Comparison of ENCODE assay signal across 8 cellular contexts in genomic region chr10:68348265-68348741, GRCh38. TPM values are rescaled to one million over a fixed set of nuclear protein-coding genes. Genes with fewer than 3 reads are reported as not detected.
DNase-seq lines count a peak whose midpoint lies in the region; ATAC-seq, FAIRE-seq and TF ChIP-seq lines count a peak whose summit lies in the region.

No MANE protein-coding gene starts in this region.

- H3K27ac ChIP-seq in VCaP (no peak overlapping the region), thyroid gland (no peak overlapping the region)

- no peaks in the 10 kb centered on the region for H3K4me1 ChIP-seq in thyroid gland

- H3K27me3 Mint-ChIP-seq in chondrocyte (ENCODE audit: low read depth) (no peaks in the 10 kb centered on the region), memory B cell (no peaks in the 10 kb centered on the region)

- H3K36me3 Mint-ChIP-seq in chondrocyte (ENCODE audit: low read depth), result peaks cover 19% of the 10 kb centered on the region
- peaks cover 17% of the 10 kb centered on the region for H3K36me3 Mint-ChIP-seq in memory B cell

- H3K9me3 ChIP-seq in thyroid gland, result no peaks in the 10 kb centered on the region

- H3K27ac Mint-ChIP-seq in chondrocyte (ENCODE audit: unreplicated experiment) (peak overlapping the region; percentile 50), memory B cell (peak overlapping the region; percentile 73)

- no peak overlapping the region for H3K4me3 Mint-ChIP-seq in chondrocyte (ENCODE audit: unreplicated experiment)
- no peak overlapping the region for H3K4me3 Mint-ChIP-seq in memory B cell

- H3K4me1 Mint-ChIP-seq in chondrocyte (ENCODE audit: low read depth), result no peaks in the 10 kb centered on the region
- no peaks in the 10 kb centered on the region for H3K4me1 Mint-ChIP-seq in memory B cell

- peak; percentile 24 for DNase-seq in AG09309 (ENCODE audit: low read depth)
- peak; percentile 17 for DNase-seq in GM12891 (ENCODE audit: insufficient read length, low spot score)
- DNase-seq in LNCaP clone FGC (ENCODE audit: low read depth), result no peak
- no peak for DNase-seq in chondrocyte (ENCODE audit: low spot score)
- DNase-seq in memory B cell (ENCODE audit: low spot score in 2 of 2), result peak; percentile 18 to 23
- DNase-seq in thyroid gland, result peak; percentile 26 to 37

- 55 to 70% methylated on average over 2 of the region's 2 CpGs for WGBS in thyroid gland, 2 donors

- H3K9me3 Mint-ChIP-seq in chondrocyte (ENCODE audit: low read depth) (no peaks in the 10 kb centered on the region), memory B cell (no peaks in the 10 kb centered on the region)

- H3K36me3 ChIP-seq in thyroid gland, result peaks cover 19 to 34% of the 10 kb centered on the region in 2 donors

- H3K4me3 ChIP-seq in AG09309 (ENCODE audit: control insufficient read depth, low read depth, low read length), result no peak overlapping the region
- H3K4me3 ChIP-seq in LNCaP clone FGC (ENCODE audit: low read depth, low read length), result no peak overlapping the region
- no peak overlapping the region for H3K4me3 ChIP-seq in thyroid gland (replicated peaks in 1 of 3)

- no peaks in the 10 kb centered on the region for H3K27me3 ChIP-seq in thyroid gland

- no peak for TF ChIP-seq POLR2A in GM12891 (IDR thresholded peaks at IDR 0.05; ENCODE audit: low read depth, low read length)
- no peak for TF ChIP-seq POLR2A in thyroid gland (IDR thresholded peaks at IDR 0.05)

- intact Hi-C loops in thyroid gland (cut with DNase I), result no loop called here

- TF ChIP-seq CTCF in AG09309 (IDR thresholded peaks at IDR 0.05; ENCODE audit: control insufficient read depth, insufficient read depth, low read depth, low read length, missing control alignments) (peak; percentile 80), LNCaP clone FGC (IDR thresholded peaks at IDR 0.05; ENCODE audit: control insufficient read depth, extremely low read depth, insufficient read depth) (peak; percentile 62), VCaP (conservative IDR thresholded peaks at IDR 0.05) (peak; percentile 80), chondrocyte (IDR thresholded peaks at IDR 0.05) (peak; percentile 80), thyroid gland (IDR thresholded peaks at IDR 0.05) (peak; percentile 19 to 66 (median 46))

- no peak for FAIRE-seq in GM12891 (lab: Jason Lieb, UNC)

- ATAC-seq in memory B cell (ENCODE audit: low read depth) (peak; percentile 62), GM19324 (IDR thresholded peaks at IDR 0.05; ENCODE audit: low FRiP score, unreplicated experiment) (no peak)

TF ChIP-seq in GM12891, 5 proteins besides CTCF, POLR2A, EP300 and RAD21:
- TF ChIP-seq PAX5 (IDR thresholded peaks at IDR 0.05; ENCODE audit: insufficient read depth, low read length, severe bottlenecking), result no peak
- no peak for TF ChIP-seq POU2F2 (IDR thresholded peaks at IDR 0.05; ENCODE audit: low read depth, low read length)
- TF ChIP-seq TAF1 (IDR thresholded peaks at IDR 0.05; ENCODE audit: low read depth, low read length), result no peak
- TF ChIP-seq SPI1 (IDR thresholded peaks at IDR 0.05; ENCODE audit: low read depth, low read length), result no peak
- TF ChIP-seq POLR2AphosphoS5 (IDR thresholded peaks at IDR 0.05; ENCODE audit: low read depth, low read length), result no peak

RNA-seq across cellular contexts. Expression of gene PBLD, which starts 15.6 kb away (rescaled TPM):
- 1.4 TPM for polyA plus RNA-seq in GM12891 (2012; ENCODE audit: low read depth, missing spikeins)
- 6.7 to 8.8 TPM (median 8.5 TPM) in 3 replicates for total RNA-seq in chondrocyte
- 10 to 100 TPM in 1 of 4 donors, 1 to 10 TPM in 3; 5.0 to 12.3 (median 6.4) TPM for total RNA-seq in thyroid gland

RNA-seq across cellular contexts. Expression of gene HNRNPH3, which starts 16.4 kb away (rescaled TPM):
- polyA plus RNA-seq in GM12891 (2012; ENCODE audit: low read depth, missing spikeins), result 139 TPM
- total RNA-seq in chondrocyte, result 66.5 to 100 TPM (median 73.1 TPM) in 3 replicates
- total RNA-seq in thyroid gland, result 10 to 100 TPM; 47.8 to 75.8 (median 56.8) TPM

RNA-seq across cellular contexts. Expression of gene RUFY2, which starts 58.8 kb away (rescaled TPM):
- polyA plus RNA-seq in GM12891 (2012; ENCODE audit: low read depth, missing spikeins), result 2.6 TPM
- total RNA-seq in chondrocyte (19.8 to 22.3 TPM (median 20.2 TPM) in 3 replicates), thyroid gland (10 to 100 TPM; 27.4 to 52.5 (median 31.4) TPM)

Comparison
In these comparisons a context has a peak if more than half of its experiments do, and no peak if none do; other contexts are left out.
1. DNase-seq: peak in AG09309 (single experiment), GM12891 (single experiment), memory B cell (2 of 2) and thyroid gland (2 of 2); none in LNCaP clone FGC (single experiment) and chondrocyte (single experiment).
2. Peak in every context shown above with its lines, with median percentiles within 50 percentile points of each other: CTCF ChIP-seq.